In genomic region chr16:72246423-72246822, GRCh38 we compare ENCODE assay signal across 11 cellular contexts.
DNase-seq lines count a peak whose midpoint lies in the region; ATAC-seq lines count a peak whose summit lies in the region.
"Had no signal": no experiment of that assay in that cellular context is flagged by ENCODE, and none has a peak within 500 bp of the region (broad histone marks: within the 10 kb centered on the region; RNA-seq: fewer than 3 reads in every experiment).

No MANE protein-coding gene starts in this region.

- peak; percentile 71 for ATAC-seq in GM18858 (IDR thresholded peaks at IDR 0.05; ENCODE audit: unreplicated experiment)
- ATAC-seq in GM21367 (IDR thresholded peaks at IDR 0.05; ENCODE audit: unreplicated experiment) = peak; percentile 72
- ATAC-seq in HG02981 (IDR thresholded peaks at IDR 0.05; ENCODE audit: unreplicated experiment) = peak; percentile 95
- ATAC-seq in HG02885 (IDR thresholded peaks at IDR 0.05; ENCODE audit: poor library complexity, unreplicated experiment) = no peak
- ATAC-seq: body of pancreas had no signal

- peak; percentile 52 for DNase-seq in NCI-H774 (lab: John Stamatoyannopoulos, UW)
- DNase-seq in germinal center (ENCODE audit: low spot score) = no peak
- no peak for DNase-seq in RKO (ENCODE audit: low spot score)
- DNase-seq in kidney glomerular epithelial cell (lab: John Stamatoyannopoulos, UW) = no peak
- DNase-seq: body of pancreas; posterior cingulate gyrus; stimulated activated CD4-positive, alpha-beta T cell treated with anti-CD3 and anti-CD28 coated beads, Interleukin-1b, Interleukin-23, amount 100 ng/mL, for 48 hours had no signal
